ENCODE assay signal across 34 cellular contexts in the genomic region with DNA sequence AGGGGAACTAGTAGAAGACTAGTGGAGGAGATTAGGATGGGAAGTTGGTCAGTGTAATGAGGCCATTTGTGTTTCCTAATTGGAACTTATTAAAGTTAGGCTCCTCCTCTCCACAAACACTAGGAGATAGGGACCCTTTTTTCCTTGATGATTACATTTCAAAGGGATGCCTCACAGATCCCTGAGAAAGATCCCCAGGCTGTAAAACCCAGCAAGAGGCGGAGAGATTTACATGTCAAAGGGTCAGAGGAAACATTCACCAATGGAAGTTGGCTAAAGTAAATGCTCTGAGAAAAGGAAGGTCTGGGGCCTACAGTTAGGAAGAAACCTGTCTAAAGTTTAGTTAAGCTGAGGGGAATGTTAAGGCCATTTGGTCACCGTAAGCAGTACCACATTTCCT. TPM values are rescaled to one million over a fixed set of nuclear protein-coding genes. Genes with fewer than 3 reads are reported as not detected.
A peak's percentile ranks its signal among the peaks of the same experiment; 100 is the strongest.
DNase-seq lines count a peak whose midpoint lies in the region; ATAC-seq and TF ChIP-seq lines count a peak whose summit lies in the region.
"Had no signal": no experiment of that assay in that cellular context is flagged by ENCODE, and none has a peak within 500 bp of the region (broad histone marks: within the 10 kb centered on the region; RNA-seq: fewer than 3 reads in every experiment).

No MANE protein-coding gene starts in this region.

- no peak overlapping the region for H2AFZ ChIP-seq in SK-N-SH (ENCODE audit: low read depth)

- in situ Hi-C loops in G401 (cut with HindIII; ENCODE audit: low sequenced_read_pairs): no loop called here

- H3K4me2 ChIP-seq in SK-N-SH: peak overlapping the region; percentile 92

- TF ChIP-seq EP300 in SK-N-SH (IDR thresholded peaks at IDR 0.05; ENCODE audit: borderline replicate concordance in 1 of 2, low read depth in 1 of 2, low read length in 1 of 2): no peak

- TF ChIP-seq CTCF in SK-N-SH (IDR thresholded peaks at IDR 0.05) (no peak), endodermal cell (conservative IDR thresholded peaks at IDR 0.05) (no peak), mesothelial cell of epicardium (IDR thresholded peaks at IDR 0.05; ENCODE audit: unreplicated experiment) (no peak), spleen (IDR thresholded peaks at IDR 0.05 in 8 of 11, conservative IDR thresholded peaks at IDR 0.05 in 3 of 11) (no peak)

- peaks cover 69% of the 10 kb centered on the region for H3K79me2 ChIP-seq in SK-N-SH (ENCODE audit: insufficient read depth)

- H3K4me1 ChIP-seq in SK-N-SH (ENCODE audit: control insufficient read depth in 1 of 2, insufficient read depth in 2 of 2, low read depth in 1 of 2, low read length in 1 of 2): peaks cover 0 to 14% of the 10 kb centered on the region in 2 experiments; a peak in 2 of 4 replicates
- H3K4me1 ChIP-seq in endodermal cell (ENCODE audit: control insufficient read depth, insufficient read depth, low read length): no peaks in the 10 kb centered on the region
- peaks cover 0 to 30% (median 23%) of the 10 kb centered on the region in 6 donors for H3K4me1 ChIP-seq in spleen
- H3K4me1 ChIP-seq: breast epithelium, HAP-1, psoas muscle had no signal

- no peaks in the 10 kb centered on the region; the same call in 1 of the 2 replicates for H4K20me1 ChIP-seq in SK-N-SH (ENCODE audit: insufficient read depth)

- H3K27ac ChIP-seq in SK-N-SH (ENCODE audit: low read depth in 2 of 2, low read length in 1 of 2) (no peak overlapping the region), endodermal cell (ENCODE audit: low read depth, low read length) (no peak overlapping the region), spleen (no peak overlapping the region)
- H3K27ac ChIP-seq: 22Rv1, breast epithelium, gastroesophageal sphincter, psoas muscle, sigmoid colon, tibial nerve had no signal

- H3K9me2 ChIP-seq in SK-N-SH: no peaks in the 10 kb centered on the region

- H3K27me3 ChIP-seq in SK-N-SH (ENCODE audit: insufficient read depth) (no peaks in the 10 kb centered on the region), endodermal cell (ENCODE audit: control insufficient read depth, insufficient read depth, low read length, poor library complexity, severe bottlenecking) (peaks cover 96% of the 10 kb centered on the region), spleen (replicated peaks in 1 of 7) (peaks cover 0 to 93% (median 44%) of the 10 kb centered on the region in 7 donors)
- H3K27me3 ChIP-seq: breast epithelium had no signal

- H3K9ac ChIP-seq in SK-N-SH (peak overlapping the region; percentile 91; the same call in 1 of the 2 replicates), endodermal cell (ENCODE audit: extremely low read depth, low read length, poor library complexity, severe bottlenecking) (no peak overlapping the region)

- H3K4me1 Mint-ChIP-seq in endodermal cell: peaks cover 17% of the 10 kb centered on the region
- H3K4me1 Mint-ChIP-seq in mesothelial cell of epicardium: peaks cover 20% of the 10 kb centered on the region
- H3K4me1 Mint-ChIP-seq: activated T-helper 17 cell treated with anti-CD3 and anti-CD28 coated beads, Interleukin-2, amount 50 U/mL, for 72 hours had no signal

- H3K4me3 ChIP-seq in SK-N-SH (ENCODE audit: low read depth in 2 of 2, low read length in 1 of 2) (peak overlapping the region in 1 of 2 experiments; percentile 86; a peak in 2 of 4 replicates), endodermal cell (ENCODE audit: low read length) (no peak overlapping the region), spleen (no peak overlapping the region)
- H3K4me3 ChIP-seq: breast epithelium, gastroesophageal sphincter, HAP-1, sigmoid colon, tibial nerve had no signal

- intact Hi-C loops in spleen (cut with DNase I; ENCODE audit: low total_unique reads): loop anchor here (10.0 kb wide), 2 partner anchors 562 to 1332 kb away; no protein-coding TSS in a partner anchor

- peaks cover 1% of the 10 kb centered on the region for H3K9me3 Mint-ChIP-seq in endodermal cell
- H3K9me3 Mint-ChIP-seq in mesothelial cell of epicardium: no peaks in the 10 kb centered on the region
- H3K9me3 Mint-ChIP-seq: activated naive CD4-positive, alpha-beta T cell treated with anti-CD3 and anti-CD28 coated beads, Interleukin-2, amount 50 U/mL, for 24 hours; activated T-helper 17 cell treated with anti-CD3 and anti-CD28 coated beads, Interleukin-2, amount 50 U/mL, for 72 hours; memory B cell had no signal

- POLR2A ChIA-PET in SK-N-SH (lab: Yijun Ruan, JAX): no interaction called here

- H3K9me3 ChIP-seq in SK-N-SH: no peaks in the 10 kb centered on the region
- no peaks in the 10 kb centered on the region for H3K9me3 ChIP-seq in endodermal cell (ENCODE audit: control insufficient read depth, low read length)
- no peaks in the 10 kb centered on the region for H3K9me3 ChIP-seq in spleen
- H3K9me3 ChIP-seq: breast epithelium, gastroesophageal sphincter, HAP-1, psoas muscle, sigmoid colon, tibial nerve had no signal

- peaks cover 94% of the 10 kb centered on the region for H3K27me3 Mint-ChIP-seq in endodermal cell (ENCODE audit: insufficient read depth)
- peaks cover 60% of the 10 kb centered on the region for H3K27me3 Mint-ChIP-seq in mesothelial cell of epicardium (ENCODE audit: low read depth)

- H3K36me3 Mint-ChIP-seq in endodermal cell (ENCODE audit: low read depth): no peaks in the 10 kb centered on the region
- no peaks in the 10 kb centered on the region for H3K36me3 Mint-ChIP-seq in mesothelial cell of epicardium
- H3K36me3 Mint-ChIP-seq: activated naive CD4-positive, alpha-beta T cell treated with anti-CD3 and anti-CD28 coated beads, Interleukin-2, amount 50 U/mL, for 24 hours; memory B cell had no signal

- no peak for TF ChIP-seq RAD21 in SK-N-SH (IDR thresholded peaks at IDR 0.05; ENCODE audit: low read length)

- H3K27ac Mint-ChIP-seq in endodermal cell (no peak overlapping the region), mesothelial cell of epicardium (no peak overlapping the region)
- H3K27ac Mint-ChIP-seq: activated CD4-positive, alpha-beta T cell treated with anti-CD3 and anti-CD28 coated beads for 36 hours; activated CD8-positive, alpha-beta T cell treated with anti-CD3 and anti-CD28 coated beads, Interleukin-2, amount 10 ng/mL, durations not matched to agents 7 days and 5 days; activated naive CD4-positive, alpha-beta T cell treated with anti-CD3 and anti-CD28 coated beads, Interleukin-2, amount 50 U/mL, for 24 hours; activated T-helper 17 cell treated with anti-CD3 and anti-CD28 coated beads, Interleukin-2, amount 50 U/mL, for 72 hours; memory B cell had no signal

- 80% methylated on average over 2 of the region's 2 CpGs for WGBS in SK-N-SH (ENCODE audit: low lambda C conversion rate)
- WGBS in endodermal cell (ENCODE audit: insufficient coverage in 1 of 2, insufficient read length in 1 of 2), 2 experiments: 15 to 16% methylated on average over 2 of the region's 2 CpGs
- 88 to 98% (median 91%) methylated on average over 2 of the region's 2 CpGs for WGBS in spleen, 5 donors

- DNase-seq in SK-N-SH: no peak
- peak; percentile 70 for DNase-seq in endodermal cell
- no peak for DNase-seq in mesothelial cell of epicardium (ENCODE audit: low spot score in 2 of 2, unreplicated experiment in 2 of 2)
- DNase-seq in G401 (ENCODE audit: low spot score): no peak
- no peak for DNase-seq in activated CD4-positive, alpha-beta T cell treated with anti-CD3 and anti-CD28 coated beads, Interleukin-2, amount 50 U/mL, for 48 hours
- DNase-seq in spleen: no peak
- DNase-seq: activated CD4-positive, alpha-beta T cell treated with anti-CD3 and anti-CD28 coated beads for 36 hours; activated CD8-positive, alpha-beta T cell treated with anti-CD3 and anti-CD28 coated beads, Interleukin-2, amount 10 ng/mL, durations not matched to agents 7 days and 5 days; amygdala; DND-41; dorsolateral prefrontal cortex; hippocampal formation; NCI-H1417 treated with DMSO at 0.1 percent for 48 hours; NCI-H2081; NCI-H226; occipital lobe; psoas muscle; SHP77 treated with DMSO at 0.1 percent for 48 hours; sigmoid colon; stimulated activated CD4-positive, alpha-beta T cell treated with anti-CD3 and anti-CD28 coated beads, Interleukin-4, amount 100 ng/mL, for 24 hours had no signal

- H3K4me3 Mint-ChIP-seq in endodermal cell: no peak overlapping the region
- peak overlapping the region; percentile 20 for H3K4me3 Mint-ChIP-seq in mesothelial cell of epicardium
- H3K4me3 Mint-ChIP-seq: activated CD4-positive, alpha-beta T cell treated with anti-CD3 and anti-CD28 coated beads for 36 hours; activated CD8-positive, alpha-beta T cell treated with anti-CD3 and anti-CD28 coated beads, Interleukin-2, amount 10 ng/mL, durations not matched to agents 7 days and 5 days; activated T-helper 17 cell treated with anti-CD3 and anti-CD28 coated beads, Interleukin-2, amount 50 U/mL, for 72 hours had no signal

- ATAC-seq in SK-N-SH treated with all-trans-retinoic acid at 6 μM for 48 hours (no peak), GM21619 (IDR thresholded peaks at IDR 0.05; ENCODE audit: unreplicated experiment) (no peak)
- ATAC-seq: activated CD4-positive, alpha-beta T cell treated with anti-CD3 and anti-CD28 coated beads for 36 hours; activated CD8-positive, alpha-beta T cell treated with anti-CD3 and anti-CD28 coated beads, Interleukin-2, amount 10 ng/mL, durations not matched to agents 7 days and 5 days; activated T-helper 17 cell treated with anti-CD3 and anti-CD28 coated beads, Interleukin-2, amount 50 U/mL, for 72 hours; gastroesophageal sphincter; HepG2; left lobe of liver; Panc1; psoas muscle had no signal

- peaks cover 6% of the 10 kb centered on the region for H3F3A ChIP-seq in SK-N-SH (replicated peaks; ENCODE audit: insufficient read depth)

- H3K36me3 ChIP-seq in SK-N-SH (replicated peaks in 1 of 2; ENCODE audit: control insufficient read depth in 1 of 2, insufficient read depth in 2 of 2, low read length in 1 of 2) (peaks cover 0 to 28% of the 10 kb centered on the region in 2 experiments), endodermal cell (ENCODE audit: control insufficient read depth, insufficient read depth, low read length) (no peaks in the 10 kb centered on the region), spleen (no peaks in the 10 kb centered on the region)
- H3K36me3 ChIP-seq: breast epithelium, gastroesophageal sphincter, HAP-1, sigmoid colon, tibial nerve had no signal

- CTCF ChIA-PET in SK-N-SH (lab: Yijun Ruan, JAX): interaction anchor here (1.7 to 4.6 kb wide), 4 partner anchors 15 to 1336 kb away, joined by 5 to 20 read pairs (median 12); no protein-coding TSS in a partner anchor

- TF ChIP-seq POLR2A in spleen (IDR thresholded peaks at IDR 0.05): no peak

TF ChIP-seq in SK-N-SH, 30 proteins besides CTCF, POLR2A, EP300 and RAD21 (continues in another document):
- no peak for TF ChIP-seq SIN3A (IDR thresholded peaks at IDR 0.05; ENCODE audit: borderline replicate concordance, low read depth, low read length)

RNA-seq across cellular contexts. Expression of a gene that starts 1.4 kb away (rescaled TPM):
- 48.7 and 49.9 TPM in 2 replicates for polyA plus RNA-seq in SK-N-SH (2012; rRNA removed)
- 36.6 and 44.8 TPM in 2 replicates for polyA plus RNA-seq in SK-N-SH (2012; cell fraction: cytosol; rRNA removed)
- polyA plus RNA-seq in SK-N-SH (2012; cell fraction: nucleus; rRNA removed): 23.7 and 33.6 TPM in 2 replicates
- under 1 TPM; 0.18 to 0.86 TPM for total RNA-seq in endodermal cell
- 0.36 TPM for polyA plus RNA-seq in endodermal cell (2013, experiment 1 of 2)
- 0.62 TPM for polyA plus RNA-seq in endodermal cell (2013, experiment 2 of 2)
- 1.8 to 2.2 TPM (median 1.9 TPM) in 3 replicates for total RNA-seq in mesothelial cell of epicardium
- total RNA-seq in G401 (2014; rRNA removed; shearing (Covaris generic)): 0.80 TPM in 1 of 2 replicates, not detected in the other
- total RNA-seq in spleen: 1 to 10 TPM in 4 of 7 donors, under 1 TPM in 3; 0.34 to 2.6 (median 1.5) TPM
- under 1 TPM; 0.07 to 0.16 (median 0.08) TPM for polyA plus RNA-seq in spleen
- total RNA-seq: activated CD4-positive, alpha-beta T cell treated with anti-CD3 and anti-CD28 coated beads for 36 hours; activated CD8-positive, alpha-beta T cell treated with anti-CD3 and anti-CD28 coated beads, Interleukin-2, amount 10 ng/mL, durations not matched to agents 7 days and 5 days; activated T-helper 17 cell treated with anti-CD3 and anti-CD28 coated beads, Interleukin-2, amount 50 U/mL, for 72 hours; fibroblast of lung; HepG2 had no signal
- polyA plus RNA-seq: HepG2 had no signal
